ENCODE assay signal across 10 cellular contexts in genomic region chr10:111075577-111076185, GRCh38. TPM values are rescaled to one million over a fixed set of nuclear protein-coding genes. Genes with fewer than 3 reads are reported as not detected.
A peak's percentile ranks its signal among the peaks of the same experiment; 100 is the strongest.
DNase-seq lines count a peak whose midpoint lies in the region; ATAC-seq, FAIRE-seq and TF ChIP-seq lines count a peak whose summit lies in the region.
"Had no signal": no experiment of that assay in that cellular context is flagged by ENCODE, and none has a peak within 500 bp of the region (broad histone marks: within the 10 kb centered on the region; RNA-seq: fewer than 3 reads in every experiment).

No MANE protein-coding gene starts in this region.

- H3K4me1 Mint-ChIP-seq in activated T-cell treated with anti-CD3 and anti-CD28 coated beads, Interleukin-2, amount 50 U/mL, for 24 hours (ENCODE audit: low read depth) = peaks cover 18% of the 10 kb centered on the region
- H3K4me1 Mint-ChIP-seq in glutamatergic neuron (ENCODE audit: low read depth, unreplicated experiment) = no peaks in the 10 kb centered on the region
- peaks cover 36% of the 10 kb centered on the region for H3K4me1 Mint-ChIP-seq in stimulated activated naive CD8-positive, alpha-beta T cell treated with anti-CD3 and anti-CD28 coated beads, Interleukin-15, amount 100 ng/mL, for 72 hours

- H3K27me3 ChIP-seq in small intestine (ENCODE audit: control insufficient read depth in 2 of 2, insufficient read depth in 2 of 2, low read length in 2 of 2) = peaks cover 0 to 11% of the 10 kb centered on the region in 2 donors

- no peaks in the 10 kb centered on the region for H3K9me3 Mint-ChIP-seq in activated T-cell treated with anti-CD3 and anti-CD28 coated beads, Interleukin-2, amount 50 U/mL, for 24 hours
- peaks cover 7% of the 10 kb centered on the region for H3K9me3 Mint-ChIP-seq in glutamatergic neuron (ENCODE audit: unreplicated experiment)
- peaks cover 0 to 5% of the 10 kb centered on the region in 2 donors for H3K9me3 Mint-ChIP-seq in stimulated activated naive CD8-positive, alpha-beta T cell treated with anti-CD3 and anti-CD28 coated beads, Interleukin-15, amount 100 ng/mL, for 72 hours

- no peak for DNase-seq in activated T-cell treated with anti-CD3 and anti-CD28 coated beads, Interleukin-2, amount 50 U/mL, for 24 hours
- no peak for DNase-seq in activated T-cell treated with anti-CD3 and anti-CD28 coated beads, Interleukin-2, amount 50 U/mL, for 1 hour
- DNase-seq in glutamatergic neuron (no peak), amniotic stem cell (lab: John Stamatoyannopoulos, UW) (no peak), putamen (ENCODE audit: low spot score) (no peak), small intestine (no peak)
- no peak for DNase-seq in stimulated activated naive CD8-positive, alpha-beta T cell treated with anti-CD3 and anti-CD28 coated beads, Interleukin-15, amount 100 ng/mL, for 72 hours
- DNase-seq: GOT3 had no signal

- peaks cover 85% of the 10 kb centered on the region for H3K27me3 Mint-ChIP-seq in activated T-cell treated with anti-CD3 and anti-CD28 coated beads, Interleukin-2, amount 50 U/mL, for 24 hours
- H3K27me3 Mint-ChIP-seq in glutamatergic neuron (ENCODE audit: unreplicated experiment) = peaks cover 16% of the 10 kb centered on the region
- peaks cover 92% of the 10 kb centered on the region for H3K27me3 Mint-ChIP-seq in stimulated activated naive CD8-positive, alpha-beta T cell treated with anti-CD3 and anti-CD28 coated beads, Interleukin-15, amount 100 ng/mL, for 72 hours

- H3K36me3 Mint-ChIP-seq in activated T-cell treated with anti-CD3 and anti-CD28 coated beads, Interleukin-2, amount 50 U/mL, for 24 hours (ENCODE audit: low read depth) = no peaks in the 10 kb centered on the region
- no peaks in the 10 kb centered on the region for H3K36me3 Mint-ChIP-seq in glutamatergic neuron (ENCODE audit: unreplicated experiment)

- H3K4me3 ChIP-seq in small intestine (ENCODE audit: low read depth in 1 of 2, low read length in 2 of 2) = peak overlapping the region in 1 of 2 donors; percentile 75

- peak; percentile 15; the same call in 2 of the 3 replicates for ATAC-seq in SK-N-SH treated with all-trans-retinoic acid at 6 μM for 48 hours
- ATAC-seq in stimulated activated naive CD8-positive, alpha-beta T cell treated with anti-CD3 and anti-CD28 coated beads, Interleukin-15, amount 100 ng/mL, for 72 hours = no peak

- peak overlapping the region; percentile 71 for H3K4me3 Mint-ChIP-seq in activated T-cell treated with anti-CD3 and anti-CD28 coated beads, Interleukin-2, amount 50 U/mL, for 24 hours
- peak overlapping the region; percentile 84 for H3K4me3 Mint-ChIP-seq in glutamatergic neuron (ENCODE audit: unreplicated experiment)
- peak overlapping the region; percentile 82 to 86 for H3K4me3 Mint-ChIP-seq in stimulated activated naive CD8-positive, alpha-beta T cell treated with anti-CD3 and anti-CD28 coated beads, Interleukin-15, amount 100 ng/mL, for 72 hours

- no peak overlapping the region for H3K27ac ChIP-seq in small intestine (ENCODE audit: low read depth in 1 of 2, low read length in 1 of 2)

- H3K4me1 ChIP-seq in small intestine (ENCODE audit: control insufficient read depth in 2 of 2, insufficient read depth in 1 of 2, low read depth in 1 of 2, low read length in 1 of 2) = peaks cover 0 to 2% of the 10 kb centered on the region in 2 donors

- no peak overlapping the region for H3K27ac Mint-ChIP-seq in activated T-cell treated with anti-CD3 and anti-CD28 coated beads, Interleukin-2, amount 50 U/mL, for 24 hours
- H3K27ac Mint-ChIP-seq in glutamatergic neuron (ENCODE audit: unreplicated experiment) = no peak overlapping the region
- H3K27ac Mint-ChIP-seq in stimulated activated naive CD8-positive, alpha-beta T cell treated with anti-CD3 and anti-CD28 coated beads, Interleukin-15, amount 100 ng/mL, for 72 hours = no peak overlapping the region

- no peaks in the 10 kb centered on the region for H3K36me3 ChIP-seq in small intestine (ENCODE audit: control insufficient read depth in 2 of 2, insufficient read depth in 2 of 2, low read length in 2 of 2)

- no peak for TF ChIP-seq CTCF in glutamatergic neuron (IDR thresholded peaks at IDR 0.05; ENCODE audit: partially characterized antibody, unreplicated experiment)

- no peaks in the 10 kb centered on the region for H3K9me3 ChIP-seq in small intestine (ENCODE audit: control insufficient read depth, low read depth)

- 24 to 30% (median 30%) methylated on average over 18 of the region's 18 CpGs for WGBS in small intestine, 3 donors

- no peak for FAIRE-seq in small intestine (lab: Jason Lieb, UNC)
- FAIRE-seq: islet of Langerhans had no signal

TF ChIP-seq in SK-N-SH treated with all-trans-retinoic acid at 6 μM for 48 hours, 23 proteins besides CTCF, POLR2A, EP300 and RAD21:
- TF ChIP-seq ZNF70 (CRISPR knock-in tag; IDR thresholded peaks at IDR 0.05) = no peak
- TF ChIP-seq CSDC2 (CRISPR knock-in tag; IDR thresholded peaks at IDR 0.05) = no peak
- TF ChIP-seq ZFP30 (CRISPR knock-in tag; IDR thresholded peaks at IDR 0.05) = no peak
- no peak for TF ChIP-seq BACH2 (CRISPR knock-in tag; IDR thresholded peaks at IDR 0.05; ENCODE audit: borderline replicate concordance)
- TF ChIP-seq GLIS3 (CRISPR knock-in tag; IDR thresholded peaks at IDR 0.05) = no peak
- TF ChIP-seq TSHZ2 (CRISPR knock-in tag; IDR thresholded peaks at IDR 0.05) = no peak
- no peak for TF ChIP-seq CREB5 (CRISPR knock-in tag; IDR thresholded peaks at IDR 0.05; ENCODE audit: low read depth)
- no peak for TF ChIP-seq TOX (CRISPR knock-in tag; IDR thresholded peaks at IDR 0.05; ENCODE audit: borderline replicate concordance)

RNA-seq across cellular contexts. Expression of gene ADRA2A, which starts 1.1 kb away (rescaled TPM):
- total RNA-seq in glutamatergic neuron (ENCODE audit: unreplicated experiment) = 0.32 TPM
- 10 to 100 TPM in 1 of 3 donors, 1 to 10 TPM in 2; 1.1 to 19.3 (median 1.6) TPM for polyA plus RNA-seq in small intestine
